15 cellular contexts compared by ENCODE assay signal in genomic region chr6:20202699-20203302, GRCh38. TPM values are rescaled to one million over a fixed set of nuclear protein-coding genes. Genes with fewer than 3 reads are reported as not detected.
DNase-seq lines count a peak whose midpoint lies in the region; ATAC-seq and TF ChIP-seq lines count a peak whose summit lies in the region.
"Had no signal": no experiment of that assay in that cellular context is flagged by ENCODE, and none has a peak within 500 bp of the region (broad histone marks: within the 10 kb centered on the region; RNA-seq: fewer than 3 reads in every experiment).

No MANE protein-coding gene starts in this region.

- H3K4me3 ChIP-seq in left ventricle myocardium inferior (no peak overlapping the region), SK-N-MC (no peak overlapping the region), right atrium auricular region (no peak overlapping the region), uterus (no peak overlapping the region), Karpas-422 (ENCODE audit: low read length) (no peak overlapping the region)
- H3K4me3 ChIP-seq: BLaER1 had no signal

- H2AFZ ChIP-seq in Karpas-422 (ENCODE audit: low read length), result no peak overlapping the region

- no peaks in the 10 kb centered on the region for H3K79me2 ChIP-seq in Karpas-422 (ENCODE audit: low read length)

- H3K27me3 ChIP-seq in left ventricle myocardium inferior (ENCODE audit: low read depth) (no peaks in the 10 kb centered on the region), right atrium auricular region (no peaks in the 10 kb centered on the region), uterus (no peaks in the 10 kb centered on the region), Karpas-422 (ENCODE audit: low read length) (no peaks in the 10 kb centered on the region)
- H3K27me3 ChIP-seq: BLaER1 had no signal

- H3K27ac ChIP-seq in left ventricle myocardium inferior (replicated peaks) (peak overlapping the region; percentile 97), SK-N-MC (peak overlapping the region; percentile 68), right atrium auricular region (peak overlapping the region; percentile 55 to 79), uterus (peak overlapping the region; percentile 60 to 67), Karpas-422 (ENCODE audit: low read length) (no peak overlapping the region)
- H3K27ac ChIP-seq: BLaER1 had no signal

- H4K20me1 ChIP-seq in Karpas-422 (ENCODE audit: insufficient read depth, low read depth, low read length), result no peaks in the 10 kb centered on the region
- H4K20me1 ChIP-seq: BLaER1 had no signal

- H3K4me1 ChIP-seq in left ventricle myocardium inferior (peaks cover 72% of the 10 kb centered on the region), right atrium auricular region (peaks cover 0 to 62% of the 10 kb centered on the region in 2 donors), uterus (no peaks in the 10 kb centered on the region), Karpas-422 (ENCODE audit: low read length) (no peaks in the 10 kb centered on the region)

- no peaks in the 10 kb centered on the region for H3K36me3 ChIP-seq in left ventricle myocardium inferior
- no peaks in the 10 kb centered on the region for H3K36me3 ChIP-seq in SK-N-MC (ENCODE audit: insufficient read depth, low read length)
- no peaks in the 10 kb centered on the region for H3K36me3 ChIP-seq in right atrium auricular region
- no peaks in the 10 kb centered on the region for H3K36me3 ChIP-seq in uterus
- no peaks in the 10 kb centered on the region for H3K36me3 ChIP-seq in Karpas-422 (ENCODE audit: insufficient read depth, low read length)
- H3K36me3 ChIP-seq: BLaER1 had no signal

- no peaks in the 10 kb centered on the region for H3K9me2 ChIP-seq in Karpas-422 (replicated peaks; ENCODE audit: insufficient read depth, low read length)

- H3K9ac ChIP-seq in SK-N-MC (ENCODE audit: insufficient read length) (no peak overlapping the region), Karpas-422 (ENCODE audit: low read length) (no peak overlapping the region)
- H3K9ac ChIP-seq: BLaER1 had no signal

- TF ChIP-seq POLR2A in uterus (IDR thresholded peaks at IDR 0.05), result no peak

- DNase-seq in left ventricle myocardium inferior (no peak), cardiac septum (ENCODE audit: low spot score) (no peak), SK-N-MC (ENCODE audit: low read depth, low spot score) (no peak), right atrium auricular region (ENCODE audit: low spot score) (no peak), uterus (no peak), ureter (ENCODE audit: low spot score) (no peak), Karpas-422 (no peak)
- DNase-seq: GDM1; midbrain; NCI-H2171 treated with DMSO at 0.1 percent for 48 hours; stimulated activated CD4-positive, alpha-beta T cell treated with anti-CD3 and anti-CD28 coated beads, Interleukin-4, amount 100 ng/mL, for 1 hour; stimulated activated naive CD4-positive, alpha-beta T cell treated with Interleukin-2 at 50 U/mL for 16 hours; T1000 had no signal

- H3K9me3 ChIP-seq in left ventricle myocardium inferior (replicated peaks) (no peaks in the 10 kb centered on the region), SK-N-MC (ENCODE audit: low read depth, low read length) (no peaks in the 10 kb centered on the region), right atrium auricular region (no peaks in the 10 kb centered on the region), uterus (no peaks in the 10 kb centered on the region), Karpas-422 (ENCODE audit: low read length) (no peaks in the 10 kb centered on the region)
- H3K9me3 ChIP-seq: BLaER1 had no signal

- TF ChIP-seq CTCF in left ventricle myocardium inferior (IDR thresholded peaks at IDR 0.05; ENCODE audit: borderline replicate concordance) (no peak), right atrium auricular region (IDR thresholded peaks at IDR 0.05) (no peak), uterus (IDR thresholded peaks at IDR 0.05) (no peak)

- intact Hi-C loops in left ventricle myocardium inferior (cut with micrococcal nuclease) (no loop called here), cardiac septum (cut with DNase I) (no loop called here), uterus (cut with DNase I; ENCODE audit: low total_unique reads) (no loop called here)

- H3K4me2 ChIP-seq in Karpas-422 (ENCODE audit: low read depth, low read length, poor library complexity, severe bottlenecking), result no peak overlapping the region

- ATAC-seq in HG03571 (IDR thresholded peaks at IDR 0.05; ENCODE audit: unreplicated experiment), result no peak

RNA-seq across cellular contexts. Expression of gene MBOAT1, which starts 9.5 kb away (rescaled TPM):
- total RNA-seq in left ventricle myocardium inferior (5.6 TPM), cardiac septum (2.4 TPM), right atrium auricular region (1 to 10 TPM; 5.0 to 7.0 TPM), uterus (10 to 100 TPM in 3 of 4 donors, 1 to 10 TPM in 1; 6.8 to 33.5 (median 25.9) TPM), ureter (25.0 TPM)
- total RNA-seq in Karpas-422 (2014; rRNA removed; shearing (Covaris generic); ENCODE audit: low replicate concordance), result not detected in 2 replicates
